ENCODE assay signal across 8 cellular contexts in genomic region chr20:21303872-21304586, GRCh38. TPM values are rescaled to one million over a fixed set of nuclear protein-coding genes. Genes with fewer than 3 reads are reported as not detected.
DNase-seq lines count a peak whose midpoint lies in the region; ATAC-seq and TF ChIP-seq lines count a peak whose summit lies in the region.

No MANE protein-coding gene starts in this region.

- H3K9me3 ChIP-seq in RWPE2 (ENCODE audit: severe bottlenecking), result no peaks in the 10 kb centered on the region
- no peaks in the 10 kb centered on the region for H3K9me3 ChIP-seq in esophagus squamous epithelium

- DNase-seq in HFFc6 (no peak), RWPE2 (ENCODE audit: low spot score) (no peak), esophagus squamous epithelium (lab: John Stamatoyannopoulos, UW) (no peak), omental fat pad (ENCODE audit: low spot score) (no peak), HK-2 (ENCODE audit: unreplicated experiment) (no peak), NCI-H2107 (lab: John Stamatoyannopoulos, UW) (no peak)

- peak overlapping the region; percentile 87 for H3K4me3 ChIP-seq in GM08714 (ENCODE audit: low read length)
- peak overlapping the region; percentile 87 for H3K4me3 ChIP-seq in RWPE2 (ENCODE audit: severe bottlenecking)
- H3K4me3 ChIP-seq in esophagus squamous epithelium, result peak overlapping the region; percentile 69 to 99 (median 94)

- peaks cover 29% of the 10 kb centered on the region for H3K4me1 Mint-ChIP-seq in HFFc6 (ENCODE audit: low read depth)

- no peak for TF ChIP-seq CTCF in HFFc6 (IDR thresholded peaks at IDR 0.05)
- no peak for TF ChIP-seq CTCF in RWPE2 (IDR thresholded peaks at IDR 0.05; ENCODE audit: poor library complexity, severe bottlenecking)
- TF ChIP-seq CTCF in esophagus squamous epithelium (IDR thresholded peaks at IDR 0.05), result no peak
- TF ChIP-seq CTCF in omental fat pad (IDR thresholded peaks at IDR 0.05), result no peak

- H3K4me1 ChIP-seq in RWPE2 (ENCODE audit: insufficient read depth, poor library complexity, severe bottlenecking) (peaks cover 13% of the 10 kb centered on the region), esophagus squamous epithelium (peaks cover 0 to 34% (median 7%) of the 10 kb centered on the region in 3 donors)

- no peaks in the 10 kb centered on the region for H3K9me3 Mint-ChIP-seq in HFFc6

- H3K36me3 ChIP-seq in RWPE2 (ENCODE audit: low read depth) (peaks cover 13% of the 10 kb centered on the region), esophagus squamous epithelium (peaks cover 0 to 6% (median 0%) of the 10 kb centered on the region in 3 donors)

- peak overlapping the region; percentile 93 for H3K4me3 Mint-ChIP-seq in HFFc6

- WGBS in esophagus squamous epithelium, 2 donors, result 1 to 2% methylated on average over 16 to 18 of the region's 18 CpGs

- H3K27me3 ChIP-seq in RWPE2 (ENCODE audit: insufficient read depth, poor library complexity, severe bottlenecking) (no peaks in the 10 kb centered on the region), esophagus squamous epithelium (no peaks in the 10 kb centered on the region)

- no peak for TF ChIP-seq POLR2A in esophagus squamous epithelium (IDR thresholded peaks at IDR 0.05)

- H3K36me3 Mint-ChIP-seq in HFFc6 (ENCODE audit: low read depth), result peaks cover 29% of the 10 kb centered on the region

- H3K27ac ChIP-seq in RWPE2 (ENCODE audit: poor library complexity, severe bottlenecking) (peak overlapping the region; percentile 72), esophagus squamous epithelium (peak overlapping the region; percentile 92 to 99 (median 96))

- intact Hi-C loops in esophagus squamous epithelium (cut with DNase I), result no loop called here

- ATAC-seq in RWPE2 (ENCODE audit: low read depth) (no peak; the same call in 2 of the 3 replicates), omental fat pad (ENCODE audit: low FRiP score) (peak; percentile 23), HG03097 (IDR thresholded peaks at IDR 0.05; ENCODE audit: low FRiP score, unreplicated experiment) (no peak)

- peak overlapping the region; percentile 99 for H3K27ac Mint-ChIP-seq in HFFc6

- H3K27me3 Mint-ChIP-seq in HFFc6 (ENCODE audit: insufficient read depth), result no peaks in the 10 kb centered on the region; the same call in 1 of the 2 replicates

RNA-seq across cellular contexts. Expression of gene XRN2, which starts 0.9 kb away (rescaled TPM):
- 10 to 100 TPM; 53.3 to 66.1 (median 60.3) TPM for total RNA-seq in HFFc6 (2021; fragmentation: NEBNext Ultra II Directional; extraction: Animal tissue kit (Norgen Biotek cat#: 25700))
- 10 to 100 TPM; 25.2 to 61.2 (median 47.1) TPM for total RNA-seq in esophagus squamous epithelium
- total RNA-seq in omental fat pad, result 100 to 1,000 TPM in 1 of 4 donors, 10 to 100 TPM in 3; 60.5 to 116 (median 68.6) TPM
